15 cellular contexts compared by ENCODE assay signal in genomic region chr17:57068222-57068658, GRCh38. TPM values are rescaled to one million over a fixed set of nuclear protein-coding genes. Genes with fewer than 3 reads are reported as not detected.
DNase-seq lines count a peak whose midpoint lies in the region; ATAC-seq, FAIRE-seq and TF ChIP-seq lines count a peak whose summit lies in the region.
"Had no signal": no experiment of that assay in that cellular context is flagged by ENCODE, and none has a peak within 500 bp of the region (broad histone marks: within the 10 kb centered on the region; RNA-seq: fewer than 3 reads in every experiment).

No MANE protein-coding gene starts in this region.

- no peak for TF ChIP-seq EP300 in Ishikawa (IDR thresholded peaks at IDR 0.05; ENCODE audit: borderline replicate concordance)

- FAIRE-seq in bronchial epithelial cell (lab: Jason Lieb, UNC) = no peak

- no peak for TF ChIP-seq RAD21 in Ishikawa (IDR thresholded peaks at IDR 0.05; ENCODE audit: low read depth)

- TF ChIP-seq CTCF in bronchial epithelial cell (IDR thresholded peaks at IDR 0.05; ENCODE audit: insufficient read depth, low read length, severe bottlenecking) = no peak
- no peak for TF ChIP-seq CTCF in neural crest cell (conservative IDR thresholded peaks at IDR 0.05)
- no peak for TF ChIP-seq CTCF in type B pancreatic cell (conservative IDR thresholded peaks at IDR 0.05)

- no peaks in the 10 kb centered on the region for H3K36me3 Mint-ChIP-seq in neural crest cell (ENCODE audit: low read depth)
- no peaks in the 10 kb centered on the region for H3K36me3 Mint-ChIP-seq in type B pancreatic cell
- H3K36me3 Mint-ChIP-seq: stimulated activated naive B cell treated with anti-CD40 and anti-IgM and Interleukin-4, amounts not matched to agents 10 μg/mL and 1 μg/mL and 100 μg/mL, for 72 hours had no signal

- ATAC-seq in GM18502 (IDR thresholded peaks at IDR 0.05; ENCODE audit: poor library complexity, unreplicated experiment) = peak; percentile 70
- no peak for ATAC-seq in HG03432 (IDR thresholded peaks at IDR 0.05; ENCODE audit: unreplicated experiment)
- no peak for ATAC-seq in HG03196 (IDR thresholded peaks at IDR 0.05; ENCODE audit: unreplicated experiment)
- ATAC-seq: activated naive CD8-positive, alpha-beta T cell treated with anti-CD3 and anti-CD28 coated beads, Interleukin-2, amount 50 U/mL, for 24 hours; stimulated activated naive B cell treated with anti-CD40 and anti-IgM and Interleukin-4, amounts not matched to agents 10 μg/mL and 1 μg/mL and 100 μg/mL, for 72 hours had no signal

- H3K27ac Mint-ChIP-seq in neural crest cell (ENCODE audit: unreplicated experiment) (peak overlapping the region; percentile 83), type B pancreatic cell (no peak overlapping the region)
- H3K27ac Mint-ChIP-seq: activated naive CD8-positive, alpha-beta T cell treated with anti-CD3 and anti-CD28 coated beads, Interleukin-2, amount 50 U/mL, for 24 hours; stimulated activated naive B cell treated with anti-CD40 and anti-IgM and Interleukin-4, amounts not matched to agents 10 μg/mL and 1 μg/mL and 100 μg/mL, for 72 hours had no signal

- H3K27me3 Mint-ChIP-seq in neural crest cell (ENCODE audit: low read depth) = no peaks in the 10 kb centered on the region
- H3K27me3 Mint-ChIP-seq in type B pancreatic cell = no peaks in the 10 kb centered on the region

- DNase-seq in bronchial epithelial cell (ENCODE audit: low read depth) = peak; percentile 64
- DNase-seq in neural crest cell (ENCODE audit: low read depth, low spot score) = no peak
- no peak for DNase-seq in EL
- DNase-seq in type B pancreatic cell (ENCODE audit: extremely low spot score, unreplicated experiment) = no peak
- DNase-seq: activated naive CD8-positive, alpha-beta T cell treated with anti-CD3 and anti-CD28 coated beads, Interleukin-2, amount 50 U/mL, for 24 hours; NCI-H1436; NCI-H82; stimulated activated CD4-positive, alpha-beta T cell treated with anti-CD3 and anti-CD28 coated beads, Interleukin-4, amount 100 ng/mL, for 24 hours; stimulated activated naive B cell treated with anti-CD40 and anti-IgM and Interleukin-4, amounts not matched to agents 10 μg/mL and 1 μg/mL and 100 μg/mL, for 72 hours; WERI-Rb-1 had no signal

- H3K9me3 Mint-ChIP-seq in neural crest cell = peaks cover 5% of the 10 kb centered on the region
- H3K9me3 Mint-ChIP-seq in type B pancreatic cell = no peaks in the 10 kb centered on the region
- H3K9me3 Mint-ChIP-seq: activated naive CD8-positive, alpha-beta T cell treated with anti-CD3 and anti-CD28 coated beads, Interleukin-2, amount 50 U/mL, for 24 hours; stimulated activated naive B cell treated with anti-CD40 and anti-IgM and Interleukin-4, amounts not matched to agents 10 μg/mL and 1 μg/mL and 100 μg/mL, for 72 hours had no signal

- no peaks in the 10 kb centered on the region for H3K27me3 ChIP-seq in bronchial epithelial cell (ENCODE audit: control insufficient read depth, insufficient read depth, low read length)
- H3K27me3 ChIP-seq: BLaER1 had no signal

- H3K4me1 Mint-ChIP-seq in neural crest cell (peaks cover 15% of the 10 kb centered on the region), type B pancreatic cell (ENCODE audit: unreplicated experiment) (peaks cover 20% of the 10 kb centered on the region)
- H3K4me1 Mint-ChIP-seq: activated naive CD8-positive, alpha-beta T cell treated with anti-CD3 and anti-CD28 coated beads, Interleukin-2, amount 50 U/mL, for 24 hours had no signal

- H3K36me3 ChIP-seq in bronchial epithelial cell (ENCODE audit: control insufficient read depth, insufficient read depth, low read length) = no peaks in the 10 kb centered on the region
- H3K36me3 ChIP-seq: BLaER1, WERI-Rb-1 had no signal

- H3K4me3 Mint-ChIP-seq in neural crest cell = no peak overlapping the region
- no peak overlapping the region for H3K4me3 Mint-ChIP-seq in type B pancreatic cell
- H3K4me3 Mint-ChIP-seq: activated naive CD8-positive, alpha-beta T cell treated with anti-CD3 and anti-CD28 coated beads, Interleukin-2, amount 50 U/mL, for 24 hours; stimulated activated naive B cell treated with anti-CD40 and anti-IgM and Interleukin-4, amounts not matched to agents 10 μg/mL and 1 μg/mL and 100 μg/mL, for 72 hours had no signal

- H3K4me3 ChIP-seq in bronchial epithelial cell (ENCODE audit: low read depth, low read length) = no peak overlapping the region
- H3K4me3 ChIP-seq: BLaER1 had no signal

TF ChIP-seq in Ishikawa, 13 proteins besides CTCF, POLR2A, EP300 and RAD21:
- TF ChIP-seq, protein P1, sequence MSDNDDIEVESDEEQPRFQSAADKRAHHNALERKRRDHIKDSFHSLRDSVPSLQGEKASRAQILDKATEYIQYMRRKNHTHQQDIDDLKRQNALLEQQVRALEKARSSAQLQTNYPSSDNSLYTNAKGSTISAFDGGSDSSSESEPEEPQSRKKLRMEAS (IDR thresholded peaks at IDR 0.05) = no peak
- no peak for TF ChIP-seq TAF1 (IDR thresholded peaks at IDR 0.05; ENCODE audit: low read depth)
- no peak for TF ChIP-seq YY1 (IDR thresholded peaks at IDR 0.05; ENCODE audit: low read depth)
- no peak for TF ChIP-seq ZBTB7A (IDR thresholded peaks at IDR 0.05; ENCODE audit: low read depth)
- peak; percentile 91 for TF ChIP-seq EGR1 (IDR thresholded peaks at IDR 0.05)
- no peak for TF ChIP-seq NFIC (IDR thresholded peaks at IDR 0.05)
- TF ChIP-seq, protein P2, sequence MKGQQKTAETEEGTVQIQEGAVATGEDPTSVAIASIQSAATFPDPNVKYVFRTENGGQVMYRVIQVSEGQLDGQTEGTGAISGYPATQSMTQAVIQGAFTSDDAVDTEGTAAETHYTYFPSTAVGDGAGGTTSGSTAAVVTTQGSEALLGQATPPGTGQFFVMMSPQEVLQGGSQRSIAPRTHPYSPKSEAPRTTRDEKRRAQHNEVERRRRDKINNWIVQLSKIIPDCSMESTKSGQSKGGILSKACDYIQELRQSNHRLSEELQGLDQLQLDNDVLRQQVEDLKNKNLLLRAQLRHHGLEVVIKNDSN (IDR thresholded peaks at IDR 0.05) = no peak
- no peak for TF ChIP-seq CREB1 (IDR thresholded peaks at IDR 0.05; ENCODE audit: low read depth)

RNA-seq across cellular contexts. Expression of gene AKAP1, which starts 16.8 kb away (rescaled TPM):
- total RNA-seq in bronchial epithelial cell (20.4 and 30.0 TPM in 2 replicates), neural crest cell (21.5 and 23.4 TPM in 2 replicates), type B pancreatic cell (ENCODE audit: low replicate concordance) (42.6 and 43.6 TPM in 2 replicates)
